Comparison of ENCODE assay signal across 8 cellular contexts in the genomic region with DNA sequence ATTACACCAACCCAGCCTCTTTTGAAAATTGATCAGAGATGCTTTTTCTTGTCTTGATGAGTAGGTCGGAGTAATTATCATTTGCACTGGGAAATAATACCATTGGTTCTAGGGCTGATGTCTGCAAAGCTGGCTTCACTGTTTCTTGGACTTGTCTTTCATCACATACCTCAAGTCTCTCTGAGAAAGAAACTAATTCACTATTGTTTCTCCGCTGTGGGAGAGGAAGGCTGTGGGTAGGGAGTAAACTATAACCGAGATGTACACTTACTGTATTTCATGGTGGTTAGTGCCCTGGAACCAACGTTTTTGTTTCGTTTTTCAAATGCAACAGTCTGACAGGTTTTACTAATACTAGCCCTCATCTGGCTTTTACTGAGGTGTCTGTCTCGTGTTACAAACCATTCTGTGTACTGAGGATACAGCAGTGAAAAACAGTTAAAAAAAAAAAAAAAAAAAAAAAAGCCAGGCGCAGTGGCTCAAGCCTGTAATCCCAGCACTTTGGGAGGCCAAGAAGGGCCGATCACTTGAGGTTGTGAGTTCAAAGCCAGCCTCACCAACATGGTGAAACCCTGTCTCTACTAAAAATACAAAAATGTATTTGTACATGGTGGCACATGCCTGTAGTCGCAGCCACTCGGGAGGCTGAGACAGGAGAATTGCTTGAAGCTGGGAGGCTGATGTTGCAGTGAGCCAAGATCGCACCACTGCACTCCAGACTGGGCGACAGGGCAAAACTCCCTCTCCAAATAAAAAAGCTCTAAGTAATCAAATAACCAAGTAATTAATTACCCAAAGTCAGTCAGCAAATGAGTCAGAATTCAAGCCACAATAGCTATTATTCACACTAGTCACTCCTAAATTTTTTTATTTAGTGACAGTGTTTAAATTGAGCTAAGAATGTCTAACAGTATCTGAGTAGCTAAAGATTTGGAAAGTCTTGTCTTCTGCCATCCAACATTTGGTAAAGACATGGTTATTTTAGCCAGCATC.
DNase-seq lines count a peak whose midpoint lies in the region; ATAC-seq and TF ChIP-seq lines count a peak whose summit lies in the region.

No MANE protein-coding gene starts in this region.

- no peak for TF ChIP-seq CTCF in epithelial cell of esophagus (IDR thresholded peaks at IDR 0.05; ENCODE audit: insufficient read depth, low read depth, low read length, missing control alignments)

- peak; percentile 83 for ATAC-seq in HG02642 (IDR thresholded peaks at IDR 0.05; ENCODE audit: poor library complexity, unreplicated experiment)

- DNase-seq in activated naive CD4-positive, alpha-beta T cell treated with Interleukin-2 at 50 U/mL for 16 hours: peak; percentile 17
- DNase-seq in activated naive CD4-positive, alpha-beta T cell treated with anti-CD3 and anti-CD28 coated beads, Interleukin-2, amount 50 U/mL, for 16 hours: no peak
- DNase-seq in NCI-H2227 treated with DMSO at 0.1 percent for 48 hours (lab: John Stamatoyannopoulos, UW): peak; percentile 75
- peak; percentile 26 for DNase-seq in epithelial cell of esophagus (ENCODE audit: low read depth)
- DNase-seq in amniotic stem cell (lab: John Stamatoyannopoulos, UW): no peak
- DNase-seq in AG20443 (ENCODE audit: low spot score): no peak
- no peak for DNase-seq in NCI-H2196 (lab: John Stamatoyannopoulos, UW; ENCODE audit: unreplicated experiment)

- H3K4me3 ChIP-seq in epithelial cell of esophagus (ENCODE audit: low read length): peak overlapping the region; percentile 15

Comparison
In these comparisons a context has a peak if more than half of its experiments do, and no peak if none do; other contexts are left out.
1. DNase-seq: peak in activated naive CD4-positive, alpha-beta T cell treated with Interleukin-2 at 50 U/mL for 16 hours (single experiment), NCI-H2227 treated with DMSO at 0.1 percent for 48 hours (single experiment) and epithelial cell of esophagus (single experiment); none in activated naive CD4-positive, alpha-beta T cell treated with anti-CD3 and anti-CD28 coated beads, Interleukin-2, amount 50 U/mL, for 16 hours (single experiment), amniotic stem cell (single experiment), AG20443 (single experiment) and NCI-H2196 (single experiment).